7 cellular contexts compared by ENCODE assay signal in the genomic region with DNA sequence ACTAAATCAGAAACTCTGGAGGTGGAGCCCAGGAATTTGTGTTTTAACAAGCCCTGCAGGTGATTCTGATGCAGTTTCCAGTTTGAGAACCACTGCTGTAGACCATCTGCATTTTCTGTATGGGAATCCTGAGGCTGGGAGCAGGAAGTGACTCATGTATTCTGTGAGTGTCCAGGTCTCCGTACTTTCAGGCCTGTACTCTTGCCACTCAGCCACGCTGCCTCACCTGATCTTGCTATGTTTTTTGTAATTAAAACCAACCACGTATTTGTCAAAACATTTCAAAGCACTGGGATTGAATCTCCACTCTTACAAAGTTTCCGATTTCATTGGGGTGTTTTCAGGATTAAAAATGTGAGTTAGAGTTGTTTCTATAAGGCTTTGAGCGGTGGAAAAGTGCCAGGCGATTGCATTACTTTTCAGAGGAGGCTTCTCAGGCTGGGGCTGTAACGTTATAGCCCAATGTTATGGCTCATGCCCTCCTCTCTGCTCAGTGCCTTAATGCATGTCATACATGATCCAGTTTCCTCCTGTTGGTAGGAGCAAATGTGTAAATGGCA.
DNase-seq lines count a peak whose midpoint lies in the region; ATAC-seq, FAIRE-seq and TF ChIP-seq lines count a peak whose summit lies in the region.
"Not testable (repeated sequence)": the region's sequence is repeated elsewhere in the genome, so short reads cannot be mapped to it uniquely, and the experiment has no call there.

No MANE protein-coding gene starts in this region.

- not testable (repeated sequence) for TF ChIP-seq CTCF in PC-3 (conservative IDR thresholded peaks at IDR 0.05; ENCODE audit: low read depth, low read length); astrocyte (IDR thresholded peaks at IDR 0.05; ENCODE audit: insufficient read depth, low read depth, low read length); epithelial cell of esophagus (IDR thresholded peaks at IDR 0.05; ENCODE audit: insufficient read depth, low read depth, low read length, missing control alignments); osteoblast (IDR thresholded peaks at IDR 0.05; ENCODE audit: extremely low read depth, low read depth, low read length)

- H3K36me3 ChIP-seq in PC-3 (ENCODE audit: low read depth, low read length); astrocyte (ENCODE audit: insufficient read depth, low read length); osteoblast (ENCODE audit: insufficient read depth, low read length): not testable (repeated sequence)

- H3K27me3 ChIP-seq in PC-3 (ENCODE audit: low read length); astrocyte (ENCODE audit: insufficient read depth, low read length); osteoblast (ENCODE audit: insufficient read depth, low read length): not testable (repeated sequence)

- H3K27ac ChIP-seq in PC-3 (ENCODE audit: low read length); astrocyte (ENCODE audit: low read depth, low read length); osteoblast (ENCODE audit: low read depth, low read length): not testable (repeated sequence)

- H3K9me2 ChIP-seq in PC-3 (replicated peaks; ENCODE audit: low read length), result not testable (repeated sequence)

- not testable (repeated sequence) for H3K9me3 Mint-ChIP-seq in astrocyte (ENCODE audit: unreplicated experiment)

- not testable (repeated sequence) for ATAC-seq in PC-3

- not testable (repeated sequence) for H3K79me2 ChIP-seq in PC-3 (ENCODE audit: low read length); astrocyte (ENCODE audit: insufficient read depth, low read length); osteoblast (ENCODE audit: insufficient read depth, low read length)

- H3K4me3 Mint-ChIP-seq in astrocyte (ENCODE audit: unreplicated experiment), result not testable (repeated sequence)

- H2AFZ ChIP-seq in PC-3 (ENCODE audit: low read length), result peak overlapping the region; percentile 58; the same call in 1 of the 2 replicates
- not testable (repeated sequence) for H2AFZ ChIP-seq in astrocyte (ENCODE audit: low read depth, low read length); osteoblast (ENCODE audit: low read length)

- H3K4me2 ChIP-seq in PC-3 (ENCODE audit: low read length), result peak overlapping the region; percentile 36
- H3K4me2 ChIP-seq in astrocyte (ENCODE audit: low read length), result peak overlapping the region; percentile 25
- peak overlapping the region; percentile 30 for H3K4me2 ChIP-seq in osteoblast (ENCODE audit: insufficient read depth, low read length)

- H3K27me3 Mint-ChIP-seq in astrocyte (ENCODE audit: low read depth, unreplicated experiment), result not testable (repeated sequence)

- CTCF ChIA-PET in PC-3 (lab: Charles Lee), result not testable (repeated sequence)

- H3K4me1 Mint-ChIP-seq in astrocyte (ENCODE audit: low read depth, unreplicated experiment), result not testable (repeated sequence)

- intact Hi-C loops in PC-3 (cut with micrococcal nuclease), result not testable (repeated sequence)

- not testable (repeated sequence) for H3F3A ChIP-seq in PC-3 (ENCODE audit: low read length, unreplicated experiment)

- not testable (repeated sequence) for BruUV-seq in PC-3 (replicated peaks; lab: Mats Ljungman, UMichigan)

- H3K27ac Mint-ChIP-seq in astrocyte (ENCODE audit: unreplicated experiment), result not testable (repeated sequence)

- H3K9ac ChIP-seq in PC-3 (ENCODE audit: low read length); astrocyte (ENCODE audit: low read length): not testable (repeated sequence)

- H3K4me3 ChIP-seq in PC-3 (ENCODE audit: low read length); astrocyte (ENCODE audit: insufficient read depth, low read depth, low read length); epithelial cell of esophagus (ENCODE audit: low read length); osteoblast (ENCODE audit: insufficient read depth, low read length): not testable (repeated sequence)

- POLR2A ChIA-PET in PC-3 (lab: Charles Lee; ENCODE audit: unreplicated experiment), result not testable (repeated sequence)

- not testable (repeated sequence) for H3K4me1 ChIP-seq in PC-3 (ENCODE audit: insufficient read depth, low read length); astrocyte (ENCODE audit: insufficient read depth, low read length); osteoblast (ENCODE audit: insufficient read depth, low read length)

- peak; percentile 5 for DNase-seq in EL
- DNase-seq in HS-27A (ENCODE audit: low read depth), result peak; percentile 9
- DNase-seq in PC-3, result peak; percentile 30
- not testable (repeated sequence) for DNase-seq in astrocyte (ENCODE audit: low read depth); osteoblast (ENCODE audit: insufficient read length, low spot score, missing footprints)
- DNase-seq in epithelial cell of esophagus (ENCODE audit: low read depth), result peak; percentile 67
- peak; percentile 79 for DNase-seq in iris pigment epithelial cell (ENCODE audit: low read depth)

- not testable (repeated sequence) for H3K36me3 Mint-ChIP-seq in astrocyte (ENCODE audit: low read depth, unreplicated experiment)

- not testable (repeated sequence) for H3K9me3 ChIP-seq in PC-3 (ENCODE audit: low read length); astrocyte (ENCODE audit: insufficient read depth, low read depth, low read length); osteoblast (ENCODE audit: low read depth, low read length)

- not testable (repeated sequence) for FAIRE-seq in astrocyte (lab: Jason Lieb, UNC)

- H4K20me1 ChIP-seq in PC-3 (ENCODE audit: low read length); astrocyte (ENCODE audit: insufficient read depth, low read length); osteoblast (ENCODE audit: insufficient read depth, low read length): not testable (repeated sequence)
